1 cellular context compared by ENCODE assay signal in genomic region chr6:160510199-160510598, GRCh38.
TF ChIP-seq lines count a peak whose summit lies in the region.

No MANE protein-coding gene starts in this region.

TF ChIP-seq in HepG2, 621 proteins besides CTCF, POLR2A, EP300 and RAD21 (continued from another document):
- TF ChIP-seq ZBTB49 (CRISPR knock-in tag; IDR thresholded peaks at IDR 0.05; ENCODE audit: borderline replicate concordance) (no peak), MAFK (conservative IDR thresholded peaks at IDR 0.05 in 1 of 2, IDR thresholded peaks at IDR 0.05 in 1 of 2; ENCODE audit: low read length in 2 of 2) (peak; percentile 81 to 87), NR2F1 (CRISPR knock-in tag; IDR thresholded peaks at IDR 0.05) (no peak), MAFF (IDR thresholded peaks at IDR 0.05; ENCODE audit: low read depth, low read length) (peak; percentile 65), GLMP (CRISPR knock-in tag; IDR thresholded peaks at IDR 0.05; ENCODE audit: borderline replicate concordance) (no peak)
